ENCODE assay signal across 25 cellular contexts in genomic region chr2:236578411-236578846, GRCh38. TPM values are rescaled to one million over a fixed set of nuclear protein-coding genes. Genes with fewer than 3 reads are reported as not detected.
DNase-seq lines count a peak whose midpoint lies in the region; ATAC-seq, FAIRE-seq and TF ChIP-seq lines count a peak whose summit lies in the region.
"Had no signal": no experiment of that assay in that cellular context is flagged by ENCODE, and none has a peak within 500 bp of the region (broad histone marks: within the 10 kb centered on the region; RNA-seq: fewer than 3 reads in every experiment).

No MANE protein-coding gene starts in this region.

- H2BK20ac ChIP-seq in IMR-90 (ENCODE audit: low read depth, low read length) (no peak overlapping the region), H1 (ENCODE audit: low read length) (no peak overlapping the region)

- H4K5ac ChIP-seq in IMR-90 (ENCODE audit: low read depth, low read length) (no peak overlapping the region), H1 (ENCODE audit: insufficient read length, low read depth, low read length) (no peak overlapping the region)

- H3K56ac ChIP-seq in IMR-90 (ENCODE audit: extremely low read depth, insufficient read depth, low read length) (no peak overlapping the region), H1 (replicated peaks; ENCODE audit: insufficient read length, low read depth, low read length) (no peak overlapping the region)

- FAIRE-seq in H1 (lab: Jason Lieb, UNC) = no peak
- FAIRE-seq in pancreas (lab: Jason Lieb, UNC) = no peak
- FAIRE-seq: frontal cortex had no signal

- H2AK5ac ChIP-seq in IMR-90 (ENCODE audit: low read depth, low read length) (no peak overlapping the region), H1 (ENCODE audit: low read depth, low read length) (no peak overlapping the region)

- H2BK120ac ChIP-seq in IMR-90 (ENCODE audit: low read depth, low read length) = no peak overlapping the region
- no peak overlapping the region for H2BK120ac ChIP-seq in H1 (replicated peaks; ENCODE audit: low read depth, low read length)

- no peaks in the 10 kb centered on the region for H3K27me3 Mint-ChIP-seq in CD8-positive, alpha-beta T cell (ENCODE audit: low read depth)
- H3K27me3 Mint-ChIP-seq: activated T-cell treated with anti-CD3 and anti-CD28 coated beads, Interleukin-2, amount 50 U/mL, for 24 hours had no signal

- H3K4ac ChIP-seq in IMR-90 (ENCODE audit: low read depth, low read length) (no peak overlapping the region), H1 (replicated peaks; ENCODE audit: insufficient read length, low read depth, low read length) (no peak overlapping the region)

- H3K27me3 ChIP-seq in IMR-90 (ENCODE audit: control insufficient read depth, insufficient read depth, low read length) (peaks cover 4% of the 10 kb centered on the region; the same call in 1 of the 2 replicates), H1 (replicated peaks in 1 of 4; ENCODE audit: control insufficient read depth in 3 of 4, extremely low read depth in 1 of 4, insufficient read depth in 3 of 4, low read length in 3 of 4) (no peaks in the 10 kb centered on the region), pancreas (no peaks in the 10 kb centered on the region), suprapubic skin (no peaks in the 10 kb centered on the region), ovary (no peaks in the 10 kb centered on the region)
- no peaks in the 10 kb centered on the region for H3K27me3 ChIP-seq in CD8-positive, alpha-beta T cell (ENCODE audit: insufficient read depth, low read length)
- H3K27me3 ChIP-seq: BLaER1 treated with 17β-estradiol and CSF1 and Interleukin-3, amounts not matched to agents 10 nM and 100 nM; brain microvascular endothelial cell; uterus had no signal

- no TSS peak for BruUV-seq in IMR-90 (replicated peaks; lab: Mats Ljungman, UMichigan)

- H3K27ac Mint-ChIP-seq in CD8-positive, alpha-beta T cell = no peak overlapping the region
- H3K27ac Mint-ChIP-seq: activated T-cell treated with anti-CD3 and anti-CD28 coated beads, Interleukin-2, amount 50 U/mL, for 24 hours; T-helper 1 cell treated with Interleukin-12 subunit alpha and Interleukin-12 subunit beta and Interleukin-4 antibody, amounts not matched to agents 30 μg/mL and 1 μg/mL, for 36 hours had no signal

- no peak overlapping the region for H2BK15ac ChIP-seq in IMR-90 (ENCODE audit: low read depth, low read length)
- no peak overlapping the region for H2BK15ac ChIP-seq in H1 (ENCODE audit: low read length)

- POLR2A ChIA-PET in IMR-90 (lab: Charles Lee; ENCODE audit: unreplicated experiment) (no interaction called here), H1 (lab: Charles Lee; ENCODE audit: partially characterized antibody) (interaction anchor here (1.4 kb wide), 1 partner anchor 9 kb away, joined by 5 read pairs; the partner anchor contains the start of gene ACKR3)
- POLR2A ChIA-PET in CD8-positive, alpha-beta T cell (lab: Charles Lee) = no interaction called here

- H3K9me3 ChIP-seq in IMR-90 (ENCODE audit: control insufficient read depth, insufficient read depth, low read length) = peaks cover 2% of the 10 kb centered on the region
- no peaks in the 10 kb centered on the region for H3K9me3 ChIP-seq in H1 (ENCODE audit: insufficient read depth in 2 of 2, low read depth in 1 of 2, low read length in 1 of 2)
- H3K9me3 ChIP-seq in pancreas = no peaks in the 10 kb centered on the region
- no peaks in the 10 kb centered on the region for H3K9me3 ChIP-seq in suprapubic skin
- H3K9me3 ChIP-seq in CD8-positive, alpha-beta T cell (ENCODE audit: low read length) = no peaks in the 10 kb centered on the region
- no peaks in the 10 kb centered on the region for H3K9me3 ChIP-seq in ovary
- H3K9me3 ChIP-seq: uterus had no signal

- H4K8ac ChIP-seq in IMR-90 (ENCODE audit: low read depth in 2 of 2, low read length in 2 of 2) (no peak overlapping the region), H1 (ENCODE audit: extremely low read depth, insufficient read depth, low read length) (no peak overlapping the region)

- H2BK12ac ChIP-seq in H1 (ENCODE audit: low read depth, low read length) = no peak overlapping the region

- H3K9ac ChIP-seq in IMR-90 (ENCODE audit: low read depth, low read length) (no peak overlapping the region), H1 (replicated peaks in 1 of 4; ENCODE audit: extremely low read depth in 1 of 4, low read depth in 3 of 4, low read length in 3 of 4) (no peak overlapping the region)
- H3K9ac ChIP-seq: BLaER1 treated with 17β-estradiol and CSF1 and Interleukin-3, amounts not matched to agents 10 nM and 100 nM had no signal

- peak overlapping the region; percentile 51 for H2AFZ ChIP-seq in IMR-90 (replicated peaks; ENCODE audit: low read length, poor library complexity)
- no peak overlapping the region for H2AFZ ChIP-seq in H1 (ENCODE audit: low read length)

- H2AK9ac ChIP-seq in IMR-90 (replicated peaks; ENCODE audit: low read depth, low read length, poor library complexity) = no peak overlapping the region

- dilution Hi-C loops in IMR-90 (cut with HindIII; ENCODE audit: low sequenced_read_pairs, unreplicated experiment) = no loop called here

- H3K14ac ChIP-seq in IMR-90 (replicated peaks; ENCODE audit: low read depth, low read length) = no peak overlapping the region
- no peak overlapping the region for H3K14ac ChIP-seq in H1 (ENCODE audit: insufficient read length)

- TF ChIP-seq POLR2A in IMR-90 (IDR thresholded peaks at IDR 0.05; ENCODE audit: low read depth, low read length) (no peak), H1 (IDR thresholded peaks at IDR 0.05; ENCODE audit: control extremely low read depth in 1 of 2, low read depth in 2 of 2, low read length in 2 of 2) (no peak), suprapubic skin (IDR thresholded peaks at IDR 0.05) (no peak), ovary (IDR thresholded peaks at IDR 0.05) (no peak)

- DNase-seq in IMR-90 (no peak), H1 (ENCODE audit: low read depth in 1 of 2, low spot score in 2 of 2) (no peak), pancreas (no peak), suprapubic skin (ENCODE audit: low spot score in 2 of 2) (no peak), hypothalamus (lab: John Stamatoyannopoulos, UW) (no peak), ovary (no peak)
- DNase-seq in CD8-positive, alpha-beta T cell = no peak
- DNase-seq in stimulated activated naive CD4-positive, alpha-beta T cell treated with Interleukin-2 at 50 U/mL for 16 hours (lab: John Stamatoyannopoulos, UW) = no peak
- DNase-seq: ACHN; activated CD4-positive, alpha-beta T cell treated with anti-CD3 and anti-CD28 coated beads for 1 hour; activated CD8-positive, alpha-beta memory T cell treated with anti-CD3 and anti-CD28 coated beads for 24 hours; activated T-cell treated with anti-CD3 and anti-CD28 coated beads, Interleukin-2, amount 50 U/mL, for 24 hours; brain microvascular endothelial cell; DMS79 treated with DMSO at 0.1 percent for 48 hours; effector CD4-positive, alpha-beta T cell; Kasumi-1; kidney glomerular epithelial cell; NCI-H187; uterus had no signal

- H3K36me3 ChIP-seq in IMR-90 (ENCODE audit: control insufficient read depth, insufficient read depth, low read length) = no peaks in the 10 kb centered on the region
- peaks cover 0 to 3% (median 0%) of the 10 kb centered on the region in 4 experiments; a peak in 1 of 8 replicates for H3K36me3 ChIP-seq in H1 (ENCODE audit: control insufficient read depth in 2 of 4, insufficient read depth in 4 of 4, low read length in 3 of 4)
- peaks cover 0 to 23% (median 7%) of the 10 kb centered on the region in 3 donors for H3K36me3 ChIP-seq in pancreas
- peaks cover 18% of the 10 kb centered on the region for H3K36me3 ChIP-seq in suprapubic skin
- peaks cover 16% of the 10 kb centered on the region for H3K36me3 ChIP-seq in CD8-positive, alpha-beta T cell (ENCODE audit: insufficient read depth, low read length)
- H3K36me3 ChIP-seq in ovary = no peaks in the 10 kb centered on the region
- H3K36me3 ChIP-seq: brain microvascular endothelial cell, uterus had no signal

- no peaks in the 10 kb centered on the region for H3K9me3 Mint-ChIP-seq in CD8-positive, alpha-beta T cell
- H3K9me3 Mint-ChIP-seq: activated T-cell treated with anti-CD3 and anti-CD28 coated beads, Interleukin-2, amount 50 U/mL, for 24 hours; T-helper 1 cell treated with Interleukin-12 subunit alpha and Interleukin-12 subunit beta and Interleukin-4 antibody, amounts not matched to agents 30 μg/mL and 1 μg/mL, for 36 hours had no signal

- no peak overlapping the region for H3K4me2 ChIP-seq in IMR-90 (ENCODE audit: low read depth, low read length)
- H3K4me2 ChIP-seq in H1 (ENCODE audit: insufficient read depth in 1 of 2, low read depth in 2 of 2, low read length in 2 of 2) = no peak overlapping the region

- H3K79me1 ChIP-seq in IMR-90 (ENCODE audit: low read depth in 1 of 2, low read length in 2 of 2) (no peaks in the 10 kb centered on the region), H1 (ENCODE audit: low read depth, low read length) (no peaks in the 10 kb centered on the region)

- in situ Hi-C loops in IMR-90 (cut with MboI; ENCODE audit: low sequenced_read_pairs) = no loop called here

- peaks cover 67% of the 10 kb centered on the region for H3K36me3 Mint-ChIP-seq in CD8-positive, alpha-beta T cell

- H3K27ac ChIP-seq in IMR-90 (ENCODE audit: insufficient read depth, low read length) = no peak overlapping the region
- H3K27ac ChIP-seq in H1 (ENCODE audit: low read depth, low read length) = no peak overlapping the region
- peak overlapping the region; percentile 54 to 75 (median 64) for H3K27ac ChIP-seq in pancreas
- peak overlapping the region; percentile 77 for H3K27ac ChIP-seq in suprapubic skin
- no peak overlapping the region for H3K27ac ChIP-seq in CD8-positive, alpha-beta T cell (ENCODE audit: low read depth, low read length)
- no peak overlapping the region for H3K27ac ChIP-seq in ovary
- H3K27ac ChIP-seq: BLaER1 treated with 17β-estradiol and CSF1 and Interleukin-3, amounts not matched to agents 10 nM and 100 nM; brain microvascular endothelial cell; SK-N-MC; uterus had no signal

- H3K4me3 ChIP-seq in IMR-90 (ENCODE audit: insufficient read depth, low read depth, low read length) = no peak overlapping the region
- no peak overlapping the region for H3K4me3 ChIP-seq in H1 (ENCODE audit: extremely low read depth in 1 of 4, insufficient read depth in 2 of 4, low read depth in 3 of 4, low read length in 4 of 4)
- peak overlapping the region in 2 of 4 donors; percentile 1 to 30 for H3K4me3 ChIP-seq in pancreas
- H3K4me3 ChIP-seq in suprapubic skin = no peak overlapping the region
- no peak overlapping the region for H3K4me3 ChIP-seq in CD8-positive, alpha-beta T cell (ENCODE audit: low read depth, low read length)
- H3K4me3 ChIP-seq in ovary = no peak overlapping the region
- H3K4me3 ChIP-seq: BLaER1 treated with 17β-estradiol and CSF1 and Interleukin-3, amounts not matched to agents 10 nM and 100 nM; SK-N-MC; uterus had no signal

- intact Hi-C loops in IMR-90 (cut with micrococcal nuclease) (no loop called here), pancreas (cut with DNase I) (no loop called here), ovary (cut with DNase I) (no loop called here)
- intact Hi-C loops in CD8-positive, alpha-beta T cell (cut with DNase I, micrococcal nuclease) = no loop called here

- TF ChIP-seq CTCF in IMR-90 (conservative IDR thresholded peaks at IDR 0.05; ENCODE audit: low read depth, low read length) (no peak), H1 (IDR thresholded peaks at IDR 0.05; ENCODE audit: control extremely low read depth in 1 of 3, insufficient read depth in 1 of 3, low read depth in 1 of 3, low read length in 3 of 3) (no peak), pancreas (IDR thresholded peaks at IDR 0.05) (no peak), suprapubic skin (IDR thresholded peaks at IDR 0.05) (no peak), ovary (IDR thresholded peaks at IDR 0.05) (no peak)
- TF ChIP-seq CTCF in CD8-positive, alpha-beta T cell (IDR thresholded peaks at IDR 0.05) = no peak

- no peak overlapping the region for H3K23ac ChIP-seq in IMR-90 (ENCODE audit: low read depth, low read length)
- H3K23ac ChIP-seq in H1 (ENCODE audit: insufficient read length) = no peak overlapping the region

- H3K79me2 ChIP-seq in H1 (ENCODE audit: control insufficient read depth in 1 of 2, insufficient read depth in 2 of 2, low read length in 2 of 2) = no peaks in the 10 kb centered on the region

- no peak for ATAC-seq in IMR-90 (ENCODE audit: low read depth)
- peak in 1 of 4 donors; percentile 4 for ATAC-seq in pancreas
- no peak for ATAC-seq in CD8-positive, alpha-beta T cell
- ATAC-seq: HCT116 had no signal

- H3K9me1 ChIP-seq in IMR-90 (ENCODE audit: insufficient read depth, low read length) = no peaks in the 10 kb centered on the region

- TF ChIP-seq RAD21 in IMR-90 (IDR thresholded peaks at IDR 0.05; ENCODE audit: low read length) (no peak), H1 (IDR thresholded peaks at IDR 0.05 in 1 of 2, conservative IDR thresholded peaks at IDR 0.05 in 1 of 2; ENCODE audit: low read depth in 2 of 2, low read length in 2 of 2) (no peak)

- TF ChIP-seq EP300 in H1 (IDR thresholded peaks at IDR 0.05; ENCODE audit: borderline replicate concordance in 1 of 2, low read depth in 2 of 2, low read length in 2 of 2) (no peak), suprapubic skin (IDR thresholded peaks at IDR 0.05) (no peak), ovary (IDR thresholded peaks at IDR 0.05) (no peak)

- peaks cover 2% of the 10 kb centered on the region for H3K4me1 Mint-ChIP-seq in CD8-positive, alpha-beta T cell (ENCODE audit: low read depth)

- H2BK5ac ChIP-seq in IMR-90 (ENCODE audit: low read depth, low read length, poor library complexity, severe bottlenecking) = no peak overlapping the region
- peak overlapping the region; percentile 12; the same call in 1 of the 2 replicates for H2BK5ac ChIP-seq in H1 (ENCODE audit: low read depth, low read length)

- CTCF ChIA-PET in IMR-90 (lab: Yijun Ruan, JAX) = no interaction called here
- CTCF ChIA-PET in H1 (lab: Charles Lee; ENCODE audit: partially characterized antibody) = interaction anchor here (0.9 to 1.5 kb wide), 3 partner anchors 9 to 247 kb away, joined by 3 to 6 read pairs (median 3); partner anchors contain the start of gene ACKR3
- CTCF ChIA-PET in CD8-positive, alpha-beta T cell (lab: Charles Lee) = no interaction called here

- no peaks in the 10 kb centered on the region for H3K4me1 ChIP-seq in IMR-90 (ENCODE audit: control insufficient read depth, insufficient read depth, low read length)
- peaks cover 0 to 11% (median 5%) of the 10 kb centered on the region in 4 experiments; a peak in 4 of 7 replicates for H3K4me1 ChIP-seq in H1 (replicated peaks in 1 of 4; ENCODE audit: control insufficient read depth in 3 of 4, insufficient read depth in 4 of 4, low read length in 3 of 4)
- peaks cover 16 to 67% (median 29%) of the 10 kb centered on the region in 3 donors for H3K4me1 ChIP-seq in pancreas
- H3K4me1 ChIP-seq in suprapubic skin = peaks cover 25% of the 10 kb centered on the region
- no peaks in the 10 kb centered on the region for H3K4me1 ChIP-seq in CD8-positive, alpha-beta T cell (ENCODE audit: insufficient read depth, low read length)
- peaks cover 2% of the 10 kb centered on the region for H3K4me1 ChIP-seq in ovary (ENCODE audit: insufficient read depth)
- H3K4me1 ChIP-seq: uterus had no signal

- H4K20me1 ChIP-seq in IMR-90 (ENCODE audit: insufficient read depth, low read length) = no peaks in the 10 kb centered on the region
- no peaks in the 10 kb centered on the region for H4K20me1 ChIP-seq in H1 (replicated peaks in 1 of 2; ENCODE audit: control insufficient read depth in 1 of 2, insufficient read depth in 2 of 2, low read length in 2 of 2)

- H4K91ac ChIP-seq in IMR-90 (ENCODE audit: insufficient read depth, low read depth, low read length) (no peak overlapping the region), H1 (replicated peaks; ENCODE audit: insufficient read length, low read length) (no peak overlapping the region)

- peaks cover 3% of the 10 kb centered on the region; the same call in 1 of the 2 replicates for H3K23me2 ChIP-seq in H1 (ENCODE audit: low read depth, low read length)

- H3K18ac ChIP-seq in IMR-90 (ENCODE audit: low read depth, low read length) = no peak overlapping the region
- no peak overlapping the region for H3K18ac ChIP-seq in H1 (ENCODE audit: extremely low read depth, low read length)

- no peak overlapping the region for H3K4me3 Mint-ChIP-seq in CD8-positive, alpha-beta T cell
- H3K4me3 Mint-ChIP-seq: activated T-cell treated with anti-CD3 and anti-CD28 coated beads, Interleukin-2, amount 50 U/mL, for 24 hours; T-helper 1 cell treated with Interleukin-12 subunit alpha and Interleukin-12 subunit beta and Interleukin-4 antibody, amounts not matched to agents 30 μg/mL and 1 μg/mL, for 36 hours had no signal

- no CpG with 5 or more reads among the region's 15 CpGs for WGBS in IMR-90 (ENCODE audit: extremely low coverage in 2 of 2, insufficient read length in 1 of 2), 2 experiments
- WGBS in H1 (ENCODE audit: extremely low coverage in 1 of 2, insufficient coverage in 1 of 2, insufficient read length in 1 of 2, insufficient replicate concordance in 2 of 2, low coverage in 1 of 2, low lambda C conversion rate in 2 of 2, missing lambda C conversion rate in 1 of 2), 2 experiments = 95% methylated on average over 15 of the region's 15 CpGs; no CpG with 5 or more reads in 1 of the 2 experiments
- 44 to 52% methylated on average over 15 of the region's 15 CpGs for WGBS in pancreas, 2 donors
- 67% methylated on average over 12 of the region's 15 CpGs for WGBS in suprapubic skin
- 94 to 96% (median 94%) methylated on average over 15 of the region's 15 CpGs for WGBS in ovary, 3 donors

RNA-seq across cellular contexts. Expression of gene ACKR3, which starts 8.8 kb away (rescaled TPM):
- total RNA-seq in IMR-90 (2012; rRNA removed) (not detected in 2 replicates), pancreas (10 to 100 TPM in 5 of 6 donors, 1 to 10 TPM in 1; 9.1 to 30.3 (median 15.6) TPM), suprapubic skin (10 to 100 TPM; 15.8 to 51.5 (median 34.9) TPM), ovary (10 to 100 TPM in 2 of 7 donors, 1 to 10 TPM in 5; 4.6 to 22.7 (median 7.4) TPM)
- polyA plus RNA-seq in IMR-90 (2012; rRNA removed) (not detected in 2 replicates), H1 (2011; rRNA removed) (22.3 and 24.4 TPM in 2 replicates), pancreas (10 to 100 TPM in 1 of 2 donors, 1 to 10 TPM in 1; 6.2 to 12.6 TPM), ovary (10 to 100 TPM; 16.1 to 22.2 TPM)
- not detected in 2 replicates for polyA plus RNA-seq in IMR-90 (2012; cell fraction: cytosol; rRNA removed)
- polyA plus RNA-seq in IMR-90 (2012; cell fraction: nucleus; rRNA removed; ENCODE audit: low replicate concordance) = 0.32 TPM in 1 of 2 replicates, not detected in the other
- total RNA-seq in H1 (2021; fragmentation: NEBNext Ultra II Directional; extraction: Animal tissue kit (Norgen Biotek cat#: 25700)) = 0.73 and 1.4 TPM in 2 replicates
- polyA plus RNA-seq in H1 (2011; cell fraction: cytosol; rRNA removed) = 13.8 TPM
- polyA plus RNA-seq in H1 (2011; cell fraction: nucleus; rRNA removed) = 20.1 TPM
- polyA plus RNA-seq in H1 (2012, experiment 1 of 2) = 2.5 to 3.7 TPM (median 2.9 TPM) in 4 replicates
- 3.0 TPM for polyA plus RNA-seq in H1 (2012, experiment 2 of 2)
- 1.8 TPM for polyA plus RNA-seq in H1 (2013, experiment 1 of 2)
- 1.9 TPM for polyA plus RNA-seq in H1 (2013, experiment 2 of 2)
- polyA minus RNA-seq in H1 (2011; rRNA and poly(A)+ RNA removed) = 16.7 and 31.3 TPM in 2 replicates
- 3.8 TPM for polyA minus RNA-seq in H1 (2011; cell fraction: cytosol; rRNA and poly(A)+ RNA removed)
- polyA minus RNA-seq in H1 (2011; cell fraction: nucleus; rRNA and poly(A)+ RNA removed) = 3.8 TPM
- 1 to 10 TPM in 1 of 2 experiments, under 1 TPM in 1; 0.50 to 2.0 TPM for total RNA-seq in CD8-positive, alpha-beta T cell
- total RNA-seq: epithelial cell of proximal tubule had no signal

Comparison
In these comparisons a context has a peak if more than half of its experiments do, and no peak if none do; other contexts are left out.
1. H3K27ac ChIP-seq: peak in pancreas (4 of 4) and suprapubic skin (single experiment); none in IMR-90 (single experiment), H1 (single experiment), CD8-positive, alpha-beta T cell (single experiment) and ovary (0 of 2).